In genomic region chr3:53668872-53669271, GRCh38 we compare ENCODE assay signal across 11 cellular contexts.
DNase-seq lines count a peak whose midpoint lies in the region; ATAC-seq, FAIRE-seq and TF ChIP-seq lines count a peak whose summit lies in the region.
"Had no signal": no experiment of that assay in that cellular context is flagged by ENCODE, and none has a peak within 500 bp of the region (broad histone marks: within the 10 kb centered on the region; RNA-seq: fewer than 3 reads in every experiment).

No MANE protein-coding gene starts in this region.

- no peak for TF ChIP-seq EP300 in suprapubic skin (IDR thresholded peaks at IDR 0.05)

- H3K4me3 Mint-ChIP-seq in glutamatergic neuron (ENCODE audit: unreplicated experiment): no peak overlapping the region
- H3K4me3 Mint-ChIP-seq in activated naive CD8-positive, alpha-beta T cell treated with anti-CD3 and anti-CD28 coated beads, Interleukin-2, amount 50 U/mL, for 24 hours: no peak overlapping the region

- no peak overlapping the region for H3K4me3 ChIP-seq in suprapubic skin
- H3K4me3 ChIP-seq: adrenal gland, thyroid gland had no signal

- H3K27ac ChIP-seq in suprapubic skin: no peak overlapping the region
- H3K27ac ChIP-seq: thyroid gland had no signal

- H3K9me3 ChIP-seq in suprapubic skin: no peaks in the 10 kb centered on the region
- H3K9me3 ChIP-seq: adrenal gland, thyroid gland had no signal

- TF ChIP-seq CTCF in AG09319 (IDR thresholded peaks at IDR 0.05; ENCODE audit: low read depth, low read length) (peak; percentile 41), glutamatergic neuron (IDR thresholded peaks at IDR 0.05; ENCODE audit: partially characterized antibody, unreplicated experiment) (peak; percentile 44), suprapubic skin (IDR thresholded peaks at IDR 0.05) (no peak)

- ATAC-seq in activated naive CD8-positive, alpha-beta T cell treated with anti-CD3 and anti-CD28 coated beads, Interleukin-2, amount 50 U/mL, for 24 hours: no peak
- ATAC-seq in HG03457 (IDR thresholded peaks at IDR 0.05; ENCODE audit: unreplicated experiment): no peak
- ATAC-seq in GM19328 (IDR thresholded peaks at IDR 0.05; ENCODE audit: unreplicated experiment): no peak

- H3K27me3 ChIP-seq in suprapubic skin: no peaks in the 10 kb centered on the region
- H3K27me3 ChIP-seq: adrenal gland, thyroid gland had no signal

- no peaks in the 10 kb centered on the region for H3K27me3 Mint-ChIP-seq in glutamatergic neuron (ENCODE audit: unreplicated experiment)
- peaks cover 12% of the 10 kb centered on the region for H3K27me3 Mint-ChIP-seq in activated naive CD8-positive, alpha-beta T cell treated with anti-CD3 and anti-CD28 coated beads, Interleukin-2, amount 50 U/mL, for 24 hours

- no peak overlapping the region for H3K27ac Mint-ChIP-seq in glutamatergic neuron (ENCODE audit: unreplicated experiment)
- H3K27ac Mint-ChIP-seq in activated naive CD8-positive, alpha-beta T cell treated with anti-CD3 and anti-CD28 coated beads, Interleukin-2, amount 50 U/mL, for 24 hours: no peak overlapping the region

- TF ChIP-seq POLR2A in GM12892 (IDR thresholded peaks at IDR 0.05; ENCODE audit: low read depth, low read length): no peak
- TF ChIP-seq POLR2A in suprapubic skin (IDR thresholded peaks at IDR 0.05): no peak

- WGBS in suprapubic skin: 55% methylated on average over 2 of the region's 2 CpGs

- H3K4me1 Mint-ChIP-seq in glutamatergic neuron (ENCODE audit: low read depth, unreplicated experiment): peaks cover 9% of the 10 kb centered on the region
- H3K4me1 Mint-ChIP-seq in activated naive CD8-positive, alpha-beta T cell treated with anti-CD3 and anti-CD28 coated beads, Interleukin-2, amount 50 U/mL, for 24 hours: no peaks in the 10 kb centered on the region

- no peak for DNase-seq in AG09319 (ENCODE audit: extremely low read depth, low read depth)
- DNase-seq in GM12892 (ENCODE audit: insufficient read length): no peak
- peak; percentile 41 for DNase-seq in SK-MEL-5 (ENCODE audit: low read depth, low spot score)
- no peak for DNase-seq in glutamatergic neuron
- DNase-seq in activated naive CD8-positive, alpha-beta T cell treated with anti-CD3 and anti-CD28 coated beads, Interleukin-2, amount 50 U/mL, for 24 hours: no peak
- DNase-seq in suprapubic skin (ENCODE audit: low spot score in 2 of 2): no peak
- DNase-seq: stimulated activated CD4-positive, alpha-beta T cell treated with anti-CD3 and anti-CD28 coated beads, Interleukin-4, amount 100 ng/mL, for 24 hours; thyroid gland had no signal

- H3K36me3 Mint-ChIP-seq in glutamatergic neuron (ENCODE audit: unreplicated experiment): peaks cover 6% of the 10 kb centered on the region
- no peaks in the 10 kb centered on the region for H3K36me3 Mint-ChIP-seq in activated naive CD8-positive, alpha-beta T cell treated with anti-CD3 and anti-CD28 coated beads, Interleukin-2, amount 50 U/mL, for 24 hours (ENCODE audit: low read depth)

- peak; percentile 67 for FAIRE-seq in GM12892 (lab: Jason Lieb, UNC)

- H3K4me1 ChIP-seq in suprapubic skin: peaks cover 12% of the 10 kb centered on the region
- H3K4me1 ChIP-seq: thyroid gland had no signal

- in situ Hi-C loops in SK-MEL-5 (cut with HindIII; ENCODE audit: low pct_unique_long_range_greater_than_20kb, low sequenced_read_pairs): no loop called here

- no peaks in the 10 kb centered on the region for H3K36me3 ChIP-seq in suprapubic skin
- H3K36me3 ChIP-seq: thyroid gland had no signal

- peaks cover 1% of the 10 kb centered on the region for H3K9me3 Mint-ChIP-seq in glutamatergic neuron (ENCODE audit: unreplicated experiment)
- no peaks in the 10 kb centered on the region for H3K9me3 Mint-ChIP-seq in activated naive CD8-positive, alpha-beta T cell treated with anti-CD3 and anti-CD28 coated beads, Interleukin-2, amount 50 U/mL, for 24 hours

Comparison
In these comparisons a context has a peak if more than half of its experiments do, and no peak if none do; other contexts are left out.
1. CTCF ChIP-seq: peak in AG09319 (single experiment) and glutamatergic neuron (single experiment); none in suprapubic skin (0 of 2).